In the genomic region with DNA sequence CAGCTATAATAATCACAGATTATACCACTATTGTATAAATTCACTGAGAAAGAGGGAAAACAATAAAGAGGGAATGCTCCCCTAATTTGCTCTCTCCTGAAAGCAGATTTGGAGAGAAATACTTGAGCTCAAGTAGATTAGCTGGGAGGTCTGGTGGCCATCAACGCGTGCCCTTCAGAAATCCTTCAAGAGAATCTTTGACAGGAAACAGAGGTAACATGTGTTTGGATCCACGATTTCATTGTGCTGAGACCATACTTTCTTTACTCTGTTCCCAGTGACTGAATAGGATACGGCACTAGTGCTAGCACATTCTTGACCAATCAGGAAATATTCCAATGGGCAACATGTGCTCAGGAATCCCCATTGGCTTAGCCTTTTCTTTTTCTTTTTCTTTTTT, we compare ENCODE assay signal across 8 cellular contexts.
"Had no signal": no experiment of that assay in that cellular context is flagged by ENCODE, and none has a peak within 500 bp of the region (broad histone marks: within the 10 kb centered on the region; RNA-seq: fewer than 3 reads in every experiment).

No MANE protein-coding gene starts in this region.

- H3K9ac ChIP-seq: KMS-11 had no signal

- H3K27ac ChIP-seq: HL-60, KMS-11 had no signal

- H3K4me2 ChIP-seq: KMS-11 had no signal

- ATAC-seq: HepG2 had no signal

- H3K27ac Mint-ChIP-seq: H9, IgD-negative memory B cell had no signal

- DNase-seq: GOT3, H9, HCEC 1CT, KBM-7 had no signal

- H3K4me1 Mint-ChIP-seq: H9, IgD-negative memory B cell had no signal

- H3K27me3 Mint-ChIP-seq: IgD-negative memory B cell had no signal

- H3K36me3 Mint-ChIP-seq: IgD-negative memory B cell had no signal

- H3K4me3 Mint-ChIP-seq: H9, IgD-negative memory B cell had no signal
